17 cellular contexts compared by ENCODE assay signal in the genomic region with DNA sequence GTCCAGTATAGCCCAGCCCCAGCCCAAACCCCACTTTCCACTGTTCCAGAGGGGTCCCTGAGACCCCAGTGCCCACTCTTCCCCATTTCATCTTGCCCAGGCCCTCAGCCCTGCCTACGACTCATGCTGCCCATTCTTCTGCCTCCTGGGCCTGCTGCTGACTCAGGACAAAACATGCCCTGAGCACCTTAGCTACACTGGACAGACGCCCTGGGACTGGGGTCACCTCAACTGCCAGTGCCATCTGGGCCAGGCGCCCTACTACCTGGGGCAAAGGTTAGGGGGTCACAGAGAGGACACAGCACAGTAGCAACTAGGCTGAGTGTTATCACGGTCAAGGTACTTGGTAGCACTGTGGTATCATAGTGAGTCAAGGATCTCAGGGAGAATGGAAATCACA. TPM values are rescaled to one million over a fixed set of nuclear protein-coding genes. Genes with fewer than 3 reads are reported as not detected.
DNase-seq lines count a peak whose midpoint lies in the region; ATAC-seq, FAIRE-seq and TF ChIP-seq lines count a peak whose summit lies in the region.
"Had no signal": no experiment of that assay in that cellular context is flagged by ENCODE, and none has a peak within 500 bp of the region (broad histone marks: within the 10 kb centered on the region; RNA-seq: fewer than 3 reads in every experiment).

No MANE protein-coding gene starts in this region.

- no peak overlapping the region for H3K27ac Mint-ChIP-seq in astrocyte (ENCODE audit: unreplicated experiment)

- no peak overlapping the region for H4K8ac ChIP-seq in trophoblast cell (ENCODE audit: low read depth, low read length)

- H2BK5ac ChIP-seq in trophoblast cell (ENCODE audit: low read depth, low read length, poor library complexity): no peak overlapping the region

- H3K4me2 ChIP-seq in astrocyte (ENCODE audit: low read length): no peak overlapping the region
- H3K4me2 ChIP-seq in trophoblast cell (ENCODE audit: low read length): no peak overlapping the region

- H2BK120ac ChIP-seq in trophoblast cell (ENCODE audit: insufficient read depth, low read length, poor library complexity): no peak overlapping the region

- H4K12ac ChIP-seq in trophoblast cell (ENCODE audit: low read depth, low read length): no peak overlapping the region

- peaks cover 3% of the 10 kb centered on the region for H3K9me3 Mint-ChIP-seq in astrocyte (ENCODE audit: unreplicated experiment)

- TF ChIP-seq POLR2A in right lobe of liver (IDR thresholded peaks at IDR 0.05): no peak

- 8% methylated on average over 2 of the region's 4 CpGs for WGBS in right lobe of liver (ENCODE audit: insufficient coverage, low coverage, low lambda C conversion rate, missing lambda C conversion rate)
- WGBS in trophoblast cell (ENCODE audit: extremely low coverage, insufficient coverage, insufficient read length): no CpG with 5 or more reads among the region's 4 CpGs

- intact Hi-C loops in right lobe of liver (cut with DNase I): no loop called here
- intact Hi-C loops in left lung (cut with DNase I): no loop called here

- H3K27ac ChIP-seq in astrocyte (ENCODE audit: low read depth, low read length): no peak overlapping the region
- H3K27ac ChIP-seq in right lobe of liver: peak overlapping the region in 1 of 3 donors; percentile 0
- H3K27ac ChIP-seq in trophoblast cell (ENCODE audit: low read depth, low read length): no peak overlapping the region
- no peak overlapping the region for H3K27ac ChIP-seq in left lung

- no peak overlapping the region for H3K23ac ChIP-seq in trophoblast cell (ENCODE audit: low read length)

- no peak overlapping the region for H3K18ac ChIP-seq in trophoblast cell (ENCODE audit: low read length)

- no peaks in the 10 kb centered on the region for H3K27me3 ChIP-seq in astrocyte (ENCODE audit: insufficient read depth, low read length)
- no peaks in the 10 kb centered on the region for H3K27me3 ChIP-seq in right lobe of liver
- no peaks in the 10 kb centered on the region for H3K27me3 ChIP-seq in trophoblast cell (ENCODE audit: insufficient read depth, low read length)
- H3K27me3 ChIP-seq in left lung: no peaks in the 10 kb centered on the region

- H3K36me3 ChIP-seq in astrocyte (ENCODE audit: insufficient read depth, low read length) (peaks cover 3% of the 10 kb centered on the region), right lobe of liver (no peaks in the 10 kb centered on the region), trophoblast cell (ENCODE audit: control insufficient read depth in 1 of 2, insufficient read depth in 2 of 2, low read length in 2 of 2) (peaks cover 9 to 10% of the 10 kb centered on the region in 2 experiments), left lung (peaks cover 0 to 5% of the 10 kb centered on the region in 2 donors)

- H3K9ac ChIP-seq in astrocyte (ENCODE audit: low read length) (no peak overlapping the region), trophoblast cell (ENCODE audit: low read length) (no peak overlapping the region)

- peak overlapping the region; percentile 14 for H3K4me3 Mint-ChIP-seq in astrocyte (ENCODE audit: unreplicated experiment)

- peaks cover 22% of the 10 kb centered on the region for H3K4me1 ChIP-seq in astrocyte (ENCODE audit: insufficient read depth, low read length)
- H3K4me1 ChIP-seq in right lobe of liver: peaks cover 0 to 33% (median 12%) of the 10 kb centered on the region in 4 donors
- H3K4me1 ChIP-seq in trophoblast cell (ENCODE audit: control insufficient read depth in 1 of 2, insufficient read depth in 2 of 2, low read length in 2 of 2): peaks cover 13 to 20% of the 10 kb centered on the region in 2 experiments
- peaks cover 10 to 19% of the 10 kb centered on the region in 2 donors for H3K4me1 ChIP-seq in left lung

- peak overlapping the region; percentile 75 for H2AK5ac ChIP-seq in trophoblast cell (ENCODE audit: low read length)

- no peaks in the 10 kb centered on the region for H3K9me3 ChIP-seq in astrocyte (ENCODE audit: insufficient read depth, low read depth, low read length)
- no peaks in the 10 kb centered on the region for H3K9me3 ChIP-seq in right lobe of liver
- H3K9me3 ChIP-seq in trophoblast cell (ENCODE audit: insufficient read depth, low read depth, low read length): peaks cover 6% of the 10 kb centered on the region
- no peaks in the 10 kb centered on the region for H3K9me3 ChIP-seq in left lung

- H2BK12ac ChIP-seq in trophoblast cell (ENCODE audit: low read length): no peak overlapping the region

- ATAC-seq in right lobe of liver (peak in 3 of 4 donors; percentile 25 to 54 (median 42)), left lung (no peak), HG03280 (IDR thresholded peaks at IDR 0.05; ENCODE audit: unreplicated experiment) (no peak)
- ATAC-seq: PC-3 had no signal

- peaks cover 16% of the 10 kb centered on the region for H4K20me1 ChIP-seq in astrocyte (ENCODE audit: insufficient read depth, low read length)

- H3K36me3 Mint-ChIP-seq in astrocyte (ENCODE audit: low read depth, unreplicated experiment): peaks cover 3% of the 10 kb centered on the region

- H3K4me3 ChIP-seq in astrocyte (ENCODE audit: insufficient read depth, low read depth, low read length) (no peak overlapping the region), right lobe of liver (no peak overlapping the region), trophoblast cell (ENCODE audit: low read depth, low read length) (no peak overlapping the region), left lung (no peak overlapping the region)

- peaks cover 24% of the 10 kb centered on the region for H3K79me2 ChIP-seq in astrocyte (ENCODE audit: insufficient read depth, low read length)
- H3K79me2 ChIP-seq in trophoblast cell (ENCODE audit: control insufficient read depth, insufficient read depth, low read length, poor library complexity): peaks cover 11% of the 10 kb centered on the region

- no peak for FAIRE-seq in astrocyte (lab: Jason Lieb, UNC)

- no peaks in the 10 kb centered on the region for H3K27me3 Mint-ChIP-seq in astrocyte (ENCODE audit: low read depth, unreplicated experiment)

- H3K4ac ChIP-seq in trophoblast cell (ENCODE audit: low read depth, low read length): no peak overlapping the region

- H2AFZ ChIP-seq in astrocyte (ENCODE audit: low read depth, low read length) (no peak overlapping the region), trophoblast cell (ENCODE audit: insufficient read depth, low read length, poor library complexity) (no peak overlapping the region)

- H3K14ac ChIP-seq in trophoblast cell (ENCODE audit: low read length): no peak overlapping the region

- H3K4me1 Mint-ChIP-seq in astrocyte (ENCODE audit: low read depth, unreplicated experiment): peaks cover 10% of the 10 kb centered on the region

- H3K79me1 ChIP-seq in trophoblast cell (ENCODE audit: low read length): peaks cover 15% of the 10 kb centered on the region

- H4K91ac ChIP-seq in trophoblast cell (ENCODE audit: low read depth, low read length): peak overlapping the region; percentile 29

- peak; percentile 11 for DNase-seq in ELR (ENCODE audit: low read depth)
- DNase-seq in astrocyte (ENCODE audit: low read depth): no peak
- peak in 2 of 3 donors; percentile 67 to 79 for DNase-seq in right lobe of liver
- DNase-seq in trophoblast cell: no peak
- DNase-seq in left lung: no peak
- DNase-seq in activated naive CD4-positive, alpha-beta T cell treated with Interleukin-2 at 50 U/mL for 16 hours: no peak
- DNase-seq in NCI-H2171 (lab: John Stamatoyannopoulos, UW): no peak
- DNase-seq: C1 segment of cervical spinal cord, EL, HCEC 1CT, KBM-7, NCI-H1417 treated with DMSO at 0.1 percent for 48 hours, NCI-H1930, NCI-H2171 treated with DMSO at 0.1 percent for 48 hours, NCI-H748 treated with DMSO at 0.1 percent for 48 hours, PC-3 had no signal

- TF ChIP-seq CTCF in astrocyte (IDR thresholded peaks at IDR 0.05; ENCODE audit: insufficient read depth, low read depth, low read length) (no peak), right lobe of liver (IDR thresholded peaks at IDR 0.05) (no peak), left lung (IDR thresholded peaks at IDR 0.05) (no peak)

RNA-seq across cellular contexts. Expression of a gene that starts 2.6 kb away (rescaled TPM):
- 344 and 391 TPM in 2 replicates for total RNA-seq in astrocyte
- 100 to 1,000 TPM; 129 to 192 (median 163) TPM for total RNA-seq in right lobe of liver
- 164 and 173 TPM in 2 replicates for polyA plus RNA-seq in trophoblast cell (2013)
- total RNA-seq in left lung: 100 to 1,000 TPM; 283 to 484 TPM

RNA-seq across cellular contexts. Expression of a gene that starts 14.9 kb away (rescaled TPM):
- total RNA-seq in astrocyte (28.7 and 31.7 TPM in 2 replicates), right lobe of liver (10 to 100 TPM; 28.0 to 39.0 (median 34.1) TPM), left lung (10 to 100 TPM; 50.9 to 54.7 TPM)
- 22.0 and 22.9 TPM in 2 replicates for polyA plus RNA-seq in trophoblast cell (2013)

RNA-seq across cellular contexts. Expression of a gene that starts 30.6 kb away (rescaled TPM):
- total RNA-seq in astrocyte (18.5 and 20.5 TPM in 2 replicates), right lobe of liver (10 to 100 TPM in 2 of 6 experiments, 1 to 10 TPM in 4; 8.0 to 18.9 (median 8.6) TPM), left lung (10 to 100 TPM; 16.9 to 21.0 TPM)
- 13.2 and 13.6 TPM in 2 replicates for polyA plus RNA-seq in trophoblast cell (2013)

RNA-seq across cellular contexts. Expression of a gene that starts 30.9 kb away (rescaled TPM):
- 189 and 231 TPM in 2 replicates for total RNA-seq in astrocyte
- 100 to 1,000 TPM in 2 of 6 experiments, 10 to 100 TPM in 4; 81.5 to 148 (median 93.5) TPM for total RNA-seq in right lobe of liver
- 390 and 404 TPM in 2 replicates for polyA plus RNA-seq in trophoblast cell (2013)
- total RNA-seq in left lung: 100 to 1,000 TPM; 173 to 180 TPM

RNA-seq across cellular contexts. Expression of a gene that starts 35.9 kb away (rescaled TPM):
- total RNA-seq in astrocyte (30.2 and 31.6 TPM in 2 replicates), right lobe of liver (10 to 100 TPM; 10.4 to 15.2 (median 11.5) TPM), left lung (10 to 100 TPM; 31.2 to 33.3 TPM)
- polyA plus RNA-seq in trophoblast cell (2013): 15.6 and 16.2 TPM in 2 replicates

Comparison
In these comparisons a context has a peak if more than half of its experiments do, and no peak if none do; other contexts are left out.
1. DNase-seq: peak in ELR (single experiment) and right lobe of liver (2 of 3); none in astrocyte (single experiment), trophoblast cell (0 of 2), left lung (0 of 2), activated naive CD4-positive, alpha-beta T cell treated with Interleukin-2 at 50 U/mL for 16 hours (single experiment) and NCI-H2171 (single experiment).
2. ATAC-seq: peak in right lobe of liver (3 of 4); none in left lung (single experiment) and HG03280 (single experiment).